ENCODE assay signal across 3 cellular contexts in the genomic region with DNA sequence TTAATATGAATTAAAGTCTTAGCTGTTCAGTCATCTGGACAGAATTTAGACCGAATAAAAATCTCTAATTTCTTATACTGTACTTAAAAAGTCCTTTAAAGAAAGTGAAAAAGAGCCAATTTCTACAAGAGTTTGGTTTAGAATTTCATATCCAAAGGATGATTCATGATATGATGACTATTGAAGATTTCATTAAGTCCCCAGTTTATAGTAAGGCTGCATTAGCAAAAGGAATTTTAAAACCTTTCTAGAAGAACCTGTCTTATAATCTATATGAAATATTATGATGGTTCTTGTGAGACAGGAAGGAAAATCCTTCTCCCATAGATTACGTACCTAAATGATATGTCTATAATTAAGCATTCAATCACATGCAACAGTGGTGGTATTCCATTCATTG.
TF ChIP-seq lines count a peak whose summit lies in the region.

No MANE protein-coding gene starts in this region.

TF ChIP-seq in SK-N-SH treated with all-trans-retinoic acid at 6 μM for 48 hours, 23 proteins besides CTCF, POLR2A, EP300 and RAD21:
- peak; percentile 67 for TF ChIP-seq ISL1 (CRISPR knock-in tag; IDR thresholded peaks at IDR 0.05)
- TF ChIP-seq, protein P1, sequence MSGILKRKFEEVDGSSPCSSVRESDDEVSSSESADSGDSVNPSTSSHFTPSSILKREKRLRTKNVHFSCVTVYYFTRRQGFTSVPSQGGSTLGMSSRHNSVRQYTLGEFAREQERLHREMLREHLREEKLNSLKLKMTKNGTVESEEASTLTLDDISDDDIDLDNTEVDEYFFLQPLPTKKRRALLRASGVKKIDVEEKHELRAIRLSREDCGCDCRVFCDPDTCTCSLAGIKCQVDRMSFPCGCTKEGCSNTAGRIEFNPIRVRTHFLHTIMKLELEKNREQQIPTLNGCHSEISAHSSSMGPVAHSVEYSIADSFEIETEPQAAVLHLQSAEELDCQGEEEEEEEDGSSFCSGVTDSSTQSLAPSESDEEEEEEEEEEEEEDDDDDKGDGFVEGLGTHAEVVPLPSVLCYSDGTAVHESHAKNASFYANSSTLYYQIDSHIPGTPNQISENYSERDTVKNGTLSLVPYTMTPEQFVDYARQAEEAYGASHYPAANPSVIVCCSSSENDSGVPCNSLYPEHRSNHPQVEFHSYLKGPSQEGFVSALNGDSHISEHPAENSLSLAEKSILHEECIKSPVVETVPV (CRISPR knock-in tag; IDR thresholded peaks at IDR 0.05), result no peak

TF ChIP-seq in SK-N-SH, 30 proteins besides CTCF, POLR2A, EP300 and RAD21:
- TF ChIP-seq, protein P2, sequence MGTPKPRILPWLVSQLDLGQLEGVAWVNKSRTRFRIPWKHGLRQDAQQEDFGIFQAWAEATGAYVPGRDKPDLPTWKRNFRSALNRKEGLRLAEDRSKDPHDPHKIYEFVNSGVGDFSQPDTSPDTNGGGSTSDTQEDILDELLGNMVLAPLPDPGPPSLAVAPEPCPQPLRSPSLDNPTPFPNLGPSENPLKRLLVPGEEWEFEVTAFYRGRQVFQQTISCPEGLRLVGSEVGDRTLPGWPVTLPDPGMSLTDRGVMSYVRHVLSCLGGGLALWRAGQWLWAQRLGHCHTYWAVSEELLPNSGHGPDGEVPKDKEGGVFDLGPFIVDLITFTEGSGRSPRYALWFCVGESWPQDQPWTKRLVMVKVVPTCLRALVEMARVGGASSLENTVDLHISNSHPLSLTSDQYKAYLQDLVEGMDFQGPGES (IDR thresholded peaks at IDR 0.05; ENCODE audit: low read depth, low read length), result no peak
- TF ChIP-seq MXI1 (IDR thresholded peaks at IDR 0.05; ENCODE audit: low read depth, low read length) (no peak), RCOR1 (IDR thresholded peaks at IDR 0.05; ENCODE audit: low read length) (no peak), FOXJ3 (CRISPR knock-in tag; IDR thresholded peaks at IDR 0.05) (no peak), SMC3 (IDR thresholded peaks at IDR 0.05; ENCODE audit: low read depth, low read length) (no peak), TAF1 (IDR thresholded peaks at IDR 0.05; ENCODE audit: borderline replicate concordance, low read depth, low read length) (no peak), JUND (IDR thresholded peaks at IDR 0.05) (no peak), USF2 (IDR thresholded peaks at IDR 0.05; ENCODE audit: borderline replicate concordance, low read depth, low read length) (no peak), NFIC (IDR thresholded peaks at IDR 0.05; ENCODE audit: borderline replicate concordance) (no peak), MEF2A (IDR thresholded peaks at IDR 0.05; ENCODE audit: borderline replicate concordance, low read depth) (no peak), REST (IDR thresholded peaks at IDR 0.05; ENCODE audit: low read depth, low read length) (no peak), GABPA (IDR thresholded peaks at IDR 0.05; ENCODE audit: low read depth) (no peak), PBX3 (IDR thresholded peaks at IDR 0.05) (no peak)

TF ChIP-seq in K562, 482 proteins besides CTCF, POLR2A, EP300 and RAD21:
- TF ChIP-seq NR2F6 (CRISPR knock-in tag; IDR thresholded peaks at IDR 0.05) (no peak), ZNF395 (CRISPR knock-in tag; IDR thresholded peaks at IDR 0.05) (no peak), KAT7 (CRISPR knock-in tag; IDR thresholded peaks at IDR 0.05; ENCODE audit: borderline replicate concordance) (no peak), ZNF274 (IDR thresholded peaks at IDR 0.05; ENCODE audit: borderline replicate concordance, low read depth, low read length) (no peak), ZNF239 (CRISPR knock-in tag; IDR thresholded peaks at IDR 0.05) (no peak), PTBP1 (IDR thresholded peaks at IDR 0.05; ENCODE audit: low read depth, low read length) (no peak), BACH1 (tag; IDR thresholded peaks at IDR 0.05) (no peak), ZNF174 (CRISPR knock-in tag; IDR thresholded peaks at IDR 0.05) (no peak), MTA1 (IDR thresholded peaks at IDR 0.05; ENCODE audit: borderline replicate concordance) (no peak), MCM3 (IDR thresholded peaks at IDR 0.05) (no peak), NFATC3 (IDR thresholded peaks at IDR 0.05) (no peak), LCOR (CRISPR knock-in tag; IDR thresholded peaks at IDR 0.05) (no peak), JUN (IDR thresholded peaks at IDR 0.05; ENCODE audit: borderline replicate concordance, low read depth, low read length) (no peak), JUN (CRISPR knock-in tag; IDR thresholded peaks at IDR 0.05; ENCODE audit: borderline replicate concordance) (no peak), ZFP91 (CRISPR knock-in tag; IDR thresholded peaks at IDR 0.05) (no peak), ZKSCAN8 (CRISPR knock-in tag; IDR thresholded peaks at IDR 0.05) (no peak), E4F1 (CRISPR knock-in tag; IDR thresholded peaks at IDR 0.05; ENCODE audit: borderline replicate concordance) (no peak)
- TF ChIP-seq, protein P3, sequence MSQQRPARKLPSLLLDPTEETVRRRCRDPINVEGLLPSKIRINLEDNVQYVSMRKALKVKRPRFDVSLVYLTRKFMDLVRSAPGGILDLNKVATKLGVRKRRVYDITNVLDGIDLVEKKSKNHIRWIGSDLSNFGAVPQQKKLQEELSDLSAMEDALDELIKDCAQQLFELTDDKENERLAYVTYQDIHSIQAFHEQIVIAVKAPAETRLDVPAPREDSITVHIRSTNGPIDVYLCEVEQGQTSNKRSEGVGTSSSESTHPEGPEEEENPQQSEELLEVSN (IDR thresholded peaks at IDR 0.05; ENCODE audit: borderline replicate concordance in 1 of 2, extremely low read depth in 1 of 2, insufficient read depth in 1 of 2, insufficient read length in 1 of 2, low read depth in 1 of 2, low read length in 1 of 2, poor library complexity in 1 of 2, severe bottlenecking in 1 of 2), result no peak
- TF ChIP-seq, protein P4, sequence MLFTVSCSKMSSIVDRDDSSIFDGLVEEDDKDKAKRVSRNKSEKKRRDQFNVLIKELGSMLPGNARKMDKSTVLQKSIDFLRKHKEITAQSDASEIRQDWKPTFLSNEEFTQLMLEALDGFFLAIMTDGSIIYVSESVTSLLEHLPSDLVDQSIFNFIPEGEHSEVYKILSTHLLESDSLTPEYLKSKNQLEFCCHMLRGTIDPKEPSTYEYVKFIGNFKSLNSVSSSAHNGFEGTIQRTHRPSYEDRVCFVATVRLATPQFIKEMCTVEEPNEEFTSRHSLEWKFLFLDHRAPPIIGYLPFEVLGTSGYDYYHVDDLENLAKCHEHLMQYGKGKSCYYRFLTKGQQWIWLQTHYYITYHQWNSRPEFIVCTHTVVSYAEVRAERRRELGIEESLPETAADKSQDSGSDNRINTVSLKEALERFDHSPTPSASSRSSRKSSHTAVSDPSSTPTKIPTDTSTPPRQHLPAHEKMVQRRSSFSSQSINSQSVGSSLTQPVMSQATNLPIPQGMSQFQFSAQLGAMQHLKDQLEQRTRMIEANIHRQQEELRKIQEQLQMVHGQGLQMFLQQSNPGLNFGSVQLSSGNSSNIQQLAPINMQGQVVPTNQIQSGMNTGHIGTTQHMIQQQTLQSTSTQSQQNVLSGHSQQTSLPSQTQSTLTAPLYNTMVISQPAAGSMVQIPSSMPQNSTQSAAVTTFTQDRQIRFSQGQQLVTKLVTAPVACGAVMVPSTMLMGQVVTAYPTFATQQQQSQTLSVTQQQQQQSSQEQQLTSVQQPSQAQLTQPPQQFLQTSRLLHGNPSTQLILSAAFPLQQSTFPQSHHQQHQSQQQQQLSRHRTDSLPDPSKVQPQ (CRISPR knock-in tag; IDR thresholded peaks at IDR 0.05; ENCODE audit: borderline replicate concordance), result no peak
